ENCODE assay signal across 9 cellular contexts in genomic region chrX:11239230-11239629, GRCh38. TPM values are rescaled to one million over a fixed set of nuclear protein-coding genes. Genes with fewer than 3 reads are reported as not detected.
DNase-seq lines count a peak whose midpoint lies in the region; ATAC-seq and TF ChIP-seq lines count a peak whose summit lies in the region.
"Had no signal": no experiment of that assay in that cellular context is flagged by ENCODE, and none has a peak within 500 bp of the region (broad histone marks: within the 10 kb centered on the region; RNA-seq: fewer than 3 reads in every experiment).

No MANE protein-coding gene starts in this region.

- no peaks in the 10 kb centered on the region for H3K27me3 ChIP-seq in esophagus squamous epithelium

- TF ChIP-seq POLR2A in esophagus squamous epithelium (IDR thresholded peaks at IDR 0.05) = no peak

- H3K4me3 Mint-ChIP-seq in stimulated activated naive CD8-positive, alpha-beta T cell treated with anti-CD3 and anti-CD28 coated beads, Interleukin-15, amount 100 ng/mL, for 72 hours = no peak overlapping the region

- ATAC-seq in GM19372 (IDR thresholded peaks at IDR 0.05; ENCODE audit: low read depth, unreplicated experiment) (peak; percentile 68), HG03460 (IDR thresholded peaks at IDR 0.05; ENCODE audit: unreplicated experiment) (peak; percentile 71)
- ATAC-seq in stimulated activated naive CD8-positive, alpha-beta T cell treated with anti-CD3 and anti-CD28 coated beads, Interleukin-15, Interleukin-2, amounts not matched to agents 100 U/mL and 50 U/mL, for 24 hours = no peak
- ATAC-seq in stimulated activated naive CD8-positive, alpha-beta T cell treated with anti-CD3 and anti-CD28 coated beads, Interleukin-15, amount 100 ng/mL, for 72 hours = no peak

- H3K9me3 ChIP-seq in esophagus squamous epithelium = no peaks in the 10 kb centered on the region

- peaks cover 0 to 64% (median 7%) of the 10 kb centered on the region in 3 donors for H3K4me1 ChIP-seq in esophagus squamous epithelium

- H3K27ac ChIP-seq in esophagus squamous epithelium = peak overlapping the region in 3 of 4 donors; percentile 49 to 78 (median 63)

- no peaks in the 10 kb centered on the region for H3K4me1 Mint-ChIP-seq in stimulated activated naive CD8-positive, alpha-beta T cell treated with anti-CD3 and anti-CD28 coated beads, Interleukin-15, amount 100 ng/mL, for 72 hours

- DNase-seq in AG20443 (ENCODE audit: low spot score) = peak; percentile 26
- no peak for DNase-seq in esophagus squamous epithelium (lab: John Stamatoyannopoulos, UW)
- no peak for DNase-seq in stimulated activated naive CD8-positive, alpha-beta T cell treated with anti-CD3 and anti-CD28 coated beads, Interleukin-15, Interleukin-2, amounts not matched to agents 100 U/mL and 50 U/mL, for 24 hours
- no peak for DNase-seq in NCI-H2227 treated with DMSO at 0.1 percent for 48 hours (lab: John Stamatoyannopoulos, UW)
- no peak for DNase-seq in NCI-H2196 treated with DMSO at 0.1 percent for 48 hours (lab: John Stamatoyannopoulos, UW; ENCODE audit: unreplicated experiment)
- DNase-seq in stimulated activated naive CD8-positive, alpha-beta T cell treated with anti-CD3 and anti-CD28 coated beads, Interleukin-15, amount 100 ng/mL, for 72 hours = no peak
- DNase-seq: DMS 273 treated with DMSO at 0.1 percent for 48 hours had no signal

- H3K36me3 ChIP-seq in esophagus squamous epithelium = no peaks in the 10 kb centered on the region

- H3K9me3 Mint-ChIP-seq in stimulated activated naive CD8-positive, alpha-beta T cell treated with anti-CD3 and anti-CD28 coated beads, Interleukin-15, amount 100 ng/mL, for 72 hours = no peaks in the 10 kb centered on the region

- TF ChIP-seq CTCF in esophagus squamous epithelium (IDR thresholded peaks at IDR 0.05) = no peak

- no peak overlapping the region for H3K4me3 ChIP-seq in esophagus squamous epithelium

- intact Hi-C loops in esophagus squamous epithelium (cut with DNase I) = no loop called here

- H3K27me3 Mint-ChIP-seq in stimulated activated naive CD8-positive, alpha-beta T cell treated with anti-CD3 and anti-CD28 coated beads, Interleukin-15, amount 100 ng/mL, for 72 hours = no peaks in the 10 kb centered on the region

- no peak overlapping the region for H3K27ac Mint-ChIP-seq in stimulated activated naive CD8-positive, alpha-beta T cell treated with anti-CD3 and anti-CD28 coated beads, Interleukin-15, amount 100 ng/mL, for 72 hours

RNA-seq across cellular contexts. Expression of gene AMELX, which starts 54.0 kb away (rescaled TPM):
- not detected for total RNA-seq in esophagus squamous epithelium

Comparison
In these comparisons a context has a peak if more than half of its experiments do, and no peak if none do; other contexts are left out.
1. ATAC-seq: peak in GM19372 (single experiment) and HG03460 (single experiment); none in stimulated activated naive CD8-positive, alpha-beta T cell treated with anti-CD3 and anti-CD28 coated beads, Interleukin-15, Interleukin-2, amounts not matched to agents 100 U/mL and 50 U/mL, for 24 hours (single experiment) and stimulated activated naive CD8-positive, alpha-beta T cell treated with anti-CD3 and anti-CD28 coated beads, Interleukin-15, amount 100 ng/mL, for 72 hours (single experiment).